Comparison of ENCODE assay signal across 9 cellular contexts in the genomic region with DNA sequence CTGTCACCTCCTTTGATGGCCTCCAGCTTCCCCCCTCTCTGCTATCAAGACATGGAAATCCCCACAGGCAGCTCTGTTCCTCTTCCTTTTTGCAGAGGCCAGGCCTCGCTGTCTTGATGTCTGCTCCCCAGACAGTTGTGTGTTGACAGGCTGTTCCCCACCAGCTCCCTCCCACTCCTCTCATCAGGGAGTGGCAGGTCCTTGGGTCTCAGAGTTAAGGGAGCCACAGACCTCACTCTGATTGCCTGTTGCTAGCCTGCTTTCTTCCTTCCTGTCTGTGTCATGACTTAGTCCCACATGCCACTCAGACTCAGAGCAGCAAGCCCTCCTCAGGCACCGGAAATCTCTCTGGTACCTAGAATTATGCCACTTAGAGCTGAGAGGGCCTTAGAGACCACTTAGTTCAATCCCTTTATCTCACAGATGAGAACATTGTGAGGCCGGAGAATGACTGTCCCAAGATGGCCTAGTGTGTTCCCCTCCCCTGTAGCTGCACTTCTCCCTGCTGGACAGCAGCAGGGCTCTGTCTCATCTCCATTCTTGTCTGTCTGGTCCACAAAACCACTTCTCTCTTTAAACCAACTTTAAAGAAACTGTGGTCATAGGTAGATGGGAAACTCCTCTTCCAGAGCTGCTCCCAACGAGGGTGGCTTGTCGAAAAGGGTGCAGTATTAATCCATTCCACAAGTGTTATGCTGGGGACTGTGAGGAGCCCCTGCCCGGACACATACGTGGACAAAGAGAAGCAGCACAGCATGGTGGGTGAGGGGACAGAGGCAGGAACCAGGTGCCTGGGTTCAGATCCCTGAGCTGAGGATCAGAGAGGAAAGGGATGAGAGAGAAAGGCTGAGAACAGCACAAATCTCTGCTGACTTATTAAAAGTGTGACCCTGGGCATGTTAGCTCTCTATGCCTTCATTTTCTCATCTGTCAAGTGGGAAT. TPM values are rescaled to one million over a fixed set of nuclear protein-coding genes. Genes with fewer than 3 reads are reported as not detected.
DNase-seq lines count a peak whose midpoint lies in the region; ATAC-seq and TF ChIP-seq lines count a peak whose summit lies in the region.
"Had no signal": no experiment of that assay in that cellular context is flagged by ENCODE, and none has a peak within 500 bp of the region (broad histone marks: within the 10 kb centered on the region; RNA-seq: fewer than 3 reads in every experiment).

No MANE protein-coding gene starts in this region.

- peaks cover 34% of the 10 kb centered on the region in 2 donors for H3K36me3 Mint-ChIP-seq in activated naive CD4-positive, alpha-beta T cell treated with anti-CD3 and anti-CD28 coated beads, Interleukin-2, amount 50 U/mL, for 72 hours
- H3K36me3 Mint-ChIP-seq in MCF 10A (ENCODE audit: insufficient read depth, unreplicated experiment), result peaks cover 6% of the 10 kb centered on the region

- H3K79me2 ChIP-seq in trophoblast cell (ENCODE audit: control insufficient read depth, insufficient read depth, low read length, poor library complexity), result no peaks in the 10 kb centered on the region
- peaks cover 21% of the 10 kb centered on the region for H3K79me2 ChIP-seq in PC-9 (ENCODE audit: low read depth)

- peak overlapping the region; percentile 90 to 98 for H3K27ac Mint-ChIP-seq in activated naive CD4-positive, alpha-beta T cell treated with anti-CD3 and anti-CD28 coated beads, Interleukin-2, amount 50 U/mL, for 72 hours
- no peak overlapping the region for H3K27ac Mint-ChIP-seq in MCF 10A (ENCODE audit: low read depth, unreplicated experiment)

- peaks cover 18% of the 10 kb centered on the region for H3F3A ChIP-seq in PC-9 (ENCODE audit: insufficient read depth, low read depth)

- no peaks in the 10 kb centered on the region for H4K20me1 ChIP-seq in PC-9 (ENCODE audit: insufficient read depth)

- H3K27ac ChIP-seq in trophoblast cell (ENCODE audit: low read depth, low read length), result no peak overlapping the region
- no peak overlapping the region for H3K27ac ChIP-seq in PC-9
- H3K27ac ChIP-seq: 22Rv1 had no signal

- CTCF ChIA-PET in MCF 10A (lab: Yijun Ruan, JAX), result interaction anchor here (0.5 to 1.0 kb wide), 2 partner anchors 57 to 198 kb away, joined by 3 to 5 read pairs; no protein-coding TSS in a partner anchor
- CTCF ChIA-PET in PC-9 (lab: Charles Lee), result no interaction called here

- H4K12ac ChIP-seq in trophoblast cell (ENCODE audit: low read depth, low read length), result no peak overlapping the region

- H3K27me3 Mint-ChIP-seq in MCF 10A (ENCODE audit: insufficient read depth, unreplicated experiment), result no peaks in the 10 kb centered on the region

- no peak overlapping the region for H2AFZ ChIP-seq in trophoblast cell (ENCODE audit: insufficient read depth, low read length, poor library complexity)
- no peak overlapping the region for H2AFZ ChIP-seq in PC-9

- H2BK5ac ChIP-seq in trophoblast cell (ENCODE audit: low read depth, low read length, poor library complexity), result no peak overlapping the region

- TF ChIP-seq CTCF in MCF 10A (IDR thresholded peaks at IDR 0.05; ENCODE audit: unreplicated experiment) (no peak), PC-9 (conservative IDR thresholded peaks at IDR 0.05) (no peak)

- no peak overlapping the region for H3K4me3 ChIP-seq in trophoblast cell (ENCODE audit: low read depth, low read length)
- H3K4me3 ChIP-seq in PC-9, result no peak overlapping the region

- WGBS in trophoblast cell (ENCODE audit: extremely low coverage, insufficient coverage, insufficient read length), result no CpG with 5 or more reads among the region's 7 CpGs

- H3K27me3 ChIP-seq in trophoblast cell (ENCODE audit: insufficient read depth, low read length) (no peaks in the 10 kb centered on the region), PC-9 (ENCODE audit: insufficient read depth, low read depth) (no peaks in the 10 kb centered on the region)

- H3K14ac ChIP-seq in trophoblast cell (ENCODE audit: low read length), result no peak overlapping the region

- H3K9me2 ChIP-seq in PC-9 (ENCODE audit: insufficient read depth), result no peaks in the 10 kb centered on the region

- H3K4me2 ChIP-seq in trophoblast cell (ENCODE audit: low read length) (no peak overlapping the region), PC-9 (no peak overlapping the region)

- peak; percentile 41 for ATAC-seq in HG03045 (IDR thresholded peaks at IDR 0.05; ENCODE audit: unreplicated experiment)
- peak; percentile 54 to 77 for ATAC-seq in activated naive CD4-positive, alpha-beta T cell treated with anti-CD3 and anti-CD28 coated beads, Interleukin-2, amount 50 U/mL, for 72 hours

- H3K79me1 ChIP-seq in trophoblast cell (ENCODE audit: low read length), result no peaks in the 10 kb centered on the region

- no peaks in the 10 kb centered on the region for H3K9me3 Mint-ChIP-seq in activated naive CD4-positive, alpha-beta T cell treated with anti-CD3 and anti-CD28 coated beads, Interleukin-2, amount 50 U/mL, for 72 hours
- H3K9me3 Mint-ChIP-seq in MCF 10A (ENCODE audit: unreplicated experiment), result no peaks in the 10 kb centered on the region

- no peak overlapping the region for H3K9ac ChIP-seq in trophoblast cell (ENCODE audit: low read length)

- H3K9me3 ChIP-seq in trophoblast cell (ENCODE audit: insufficient read depth, low read depth, low read length) (no peaks in the 10 kb centered on the region), PC-9 (ENCODE audit: insufficient read depth, low read depth) (no peaks in the 10 kb centered on the region)

- no peak overlapping the region for H3K4me3 Mint-ChIP-seq in MCF 10A (ENCODE audit: unreplicated experiment)

- H3K36me3 ChIP-seq in trophoblast cell (ENCODE audit: control insufficient read depth in 1 of 2, insufficient read depth in 2 of 2, low read length in 2 of 2) (peaks cover 0 to 3% of the 10 kb centered on the region in 2 experiments), PC-9 (ENCODE audit: low read depth) (no peaks in the 10 kb centered on the region)

- H3K4me1 Mint-ChIP-seq in MCF 10A (ENCODE audit: insufficient read depth, unreplicated experiment), result no peaks in the 10 kb centered on the region

- POLR2A ChIA-PET in MCF 10A (lab: Yijun Ruan, JAX) (interaction anchor here (1.4 kb wide), 1 partner anchor 29 kb away, joined by 4 read pairs; no protein-coding TSS in a partner anchor), PC-9 (lab: Charles Lee; ENCODE audit: unreplicated experiment) (no interaction called here)

- no peak overlapping the region for H2BK120ac ChIP-seq in trophoblast cell (ENCODE audit: insufficient read depth, low read length, poor library complexity)

- H4K91ac ChIP-seq in trophoblast cell (ENCODE audit: low read depth, low read length), result no peak overlapping the region

- H4K8ac ChIP-seq in trophoblast cell (ENCODE audit: low read depth, low read length), result no peak overlapping the region

- DNase-seq in DMS79 treated with DMSO at 0.1 percent for 48 hours (lab: John Stamatoyannopoulos, UW) (peak; percentile 6), DMS79 (lab: John Stamatoyannopoulos, UW) (no peak), T follicular helper cell (ENCODE audit: low read depth) (peak; percentile 61), trophoblast cell (no peak), MCF 10A (ENCODE audit: unreplicated experiment) (no peak), PC-9 (no peak)
- peak; percentile 52 to 75 for DNase-seq in activated naive CD4-positive, alpha-beta T cell treated with anti-CD3 and anti-CD28 coated beads, Interleukin-2, amount 50 U/mL, for 72 hours (ENCODE audit: low spot score in 2 of 2)

- H3K18ac ChIP-seq in trophoblast cell (ENCODE audit: low read length), result peak overlapping the region; percentile 35

- H3K4me1 ChIP-seq in trophoblast cell (ENCODE audit: control insufficient read depth in 1 of 2, insufficient read depth in 2 of 2, low read length in 2 of 2), result peaks cover 12 to 17% of the 10 kb centered on the region in 2 experiments
- peaks cover 30% of the 10 kb centered on the region for H3K4me1 ChIP-seq in PC-9 (replicated peaks; ENCODE audit: insufficient read depth)

- no TSS peak for BruUV-seq in MCF 10A (replicated peaks; lab: Mats Ljungman, UMichigan)
- BruUV-seq in PC-9 (replicated peaks; lab: Mats Ljungman, UMichigan), result no TSS peak

- H2AK5ac ChIP-seq in trophoblast cell (ENCODE audit: low read length), result no peak overlapping the region

- no peak overlapping the region for H3K23ac ChIP-seq in trophoblast cell (ENCODE audit: low read length)

- intact Hi-C loops in MCF 10A (cut with micrococcal nuclease), result no loop called here
- intact Hi-C loops in PC-9 (cut with micrococcal nuclease; ENCODE audit: unreplicated experiment), result no loop called here

- H3K4ac ChIP-seq in trophoblast cell (ENCODE audit: low read depth, low read length), result no peak overlapping the region

- no peak overlapping the region for H2BK12ac ChIP-seq in trophoblast cell (ENCODE audit: low read length)

RNA-seq across cellular contexts. Expression of gene AMPD3, which starts 4.2 kb away (rescaled TPM):
- total RNA-seq in activated naive CD4-positive, alpha-beta T cell treated with anti-CD3 and anti-CD28 coated beads, Interleukin-2, amount 50 U/mL, for 72 hours, result 10 to 100 TPM; 41.9 to 50.5 TPM
- 2.4 and 2.7 TPM in 2 replicates for polyA plus RNA-seq in trophoblast cell (2013)
- 5.0 and 5.4 TPM in 2 replicates for total RNA-seq in MCF 10A (2022)
- total RNA-seq in PC-9 (2021), result 16.5 and 17.4 TPM in 2 replicates

Comparison
In these comparisons a context has a peak if more than half of its experiments do, and no peak if none do; other contexts are left out.
1. DNase-seq: peak in DMS79 treated with DMSO at 0.1 percent for 48 hours (single experiment), T follicular helper cell (single experiment) and activated naive CD4-positive, alpha-beta T cell treated with anti-CD3 and anti-CD28 coated beads, Interleukin-2, amount 50 U/mL, for 72 hours (2 of 2); none in DMS79 (single experiment), trophoblast cell (0 of 2), MCF 10A (single experiment) and PC-9 (0 of 2).